8 cellular contexts compared by ENCODE assay signal in genomic region chr20:62624325-62624690, GRCh38. TPM values are rescaled to one million over a fixed set of nuclear protein-coding genes. Genes with fewer than 3 reads are reported as not detected.
DNase-seq lines count a peak whose midpoint lies in the region; ATAC-seq and TF ChIP-seq lines count a peak whose summit lies in the region.

No MANE protein-coding gene starts in this region.

- no peaks in the 10 kb centered on the region for H3K27me3 Mint-ChIP-seq in natural killer cell treated with Interleukin-12 subunit alpha and Interleukin-12 subunit beta and Interleukin-15 and Interleukin-18, amount 100 ng/mL, for 72 hours

- peaks cover 17 to 24% of the 10 kb centered on the region in 2 donors for H3K4me1 Mint-ChIP-seq in natural killer cell treated with Interleukin-12 subunit alpha and Interleukin-12 subunit beta and Interleukin-15 and Interleukin-18, amount 100 ng/mL, for 72 hours (ENCODE audit: low read depth in 2 of 2)

- no peaks in the 10 kb centered on the region for H3K9me3 ChIP-seq in breast epithelium

- peak; percentile 25 for DNase-seq in DMS153 (lab: John Stamatoyannopoulos, UW)
- DNase-seq in breast epithelium (ENCODE audit: low spot score in 2 of 2), result no peak
- DNase-seq in natural killer cell treated with Interleukin-12 subunit alpha and Interleukin-12 subunit beta and Interleukin-15 and Interleukin-18, amount 100 ng/mL, for 72 hours (ENCODE audit: low spot score), result no peak
- no peak for DNase-seq in NCI-H146 (lab: John Stamatoyannopoulos, UW)
- DNase-seq in posterior vena cava (ENCODE audit: low spot score), result no peak
- no peak for DNase-seq in NCI-H2029 treated with DMSO at 0.1 percent for 48 hours (lab: John Stamatoyannopoulos, UW)

- intact Hi-C loops in breast epithelium (cut with DNase I; ENCODE audit: low total_unique reads) (no loop called here), posterior vena cava (cut with DNase I) (no loop called here)

- peak overlapping the region in 1 of 3 donors; percentile 52 for H3K4me3 ChIP-seq in breast epithelium

- no peaks in the 10 kb centered on the region for H3K36me3 ChIP-seq in breast epithelium

- peaks cover 0 to 7% of the 10 kb centered on the region in 2 donors for H3K27me3 ChIP-seq in breast epithelium

- peak overlapping the region; percentile 94 to 97 for H3K27ac Mint-ChIP-seq in natural killer cell treated with Interleukin-12 subunit alpha and Interleukin-12 subunit beta and Interleukin-15 and Interleukin-18, amount 100 ng/mL, for 72 hours

- TF ChIP-seq POLR2A in breast epithelium (IDR thresholded peaks at IDR 0.05), result no peak

- peaks cover 12 to 20% of the 10 kb centered on the region in 2 donors for H3K4me1 ChIP-seq in breast epithelium

- ATAC-seq in GM21360 (IDR thresholded peaks at IDR 0.05; ENCODE audit: unreplicated experiment) (peak; percentile 35), HG03521 (IDR thresholded peaks at IDR 0.05; ENCODE audit: unreplicated experiment) (peak; percentile 41)
- ATAC-seq in natural killer cell treated with Interleukin-12 subunit alpha and Interleukin-12 subunit beta and Interleukin-15 and Interleukin-18, amount 100 ng/mL, for 72 hours, result peak; percentile 0 to 1

- H3K4me3 Mint-ChIP-seq in natural killer cell treated with Interleukin-12 subunit alpha and Interleukin-12 subunit beta and Interleukin-15 and Interleukin-18, amount 100 ng/mL, for 72 hours, result peak overlapping the region; percentile 80

- TF ChIP-seq CTCF in breast epithelium (IDR thresholded peaks at IDR 0.05), result no peak

- H3K27ac ChIP-seq in breast epithelium, result peak overlapping the region; percentile 95 to 98

- H3K36me3 Mint-ChIP-seq in natural killer cell treated with Interleukin-12 subunit alpha and Interleukin-12 subunit beta and Interleukin-15 and Interleukin-18, amount 100 ng/mL, for 72 hours, result no peaks in the 10 kb centered on the region

- no peaks in the 10 kb centered on the region for H3K9me3 Mint-ChIP-seq in natural killer cell treated with Interleukin-12 subunit alpha and Interleukin-12 subunit beta and Interleukin-15 and Interleukin-18, amount 100 ng/mL, for 72 hours

RNA-seq across cellular contexts. Expression of gene SLCO4A1, which starts 18.0 kb away (rescaled TPM):
- 10 to 100 TPM in 2 of 3 donors, 1 to 10 TPM in 1; 8.8 to 26.5 (median 15.4) TPM for total RNA-seq in breast epithelium
- 10 to 100 TPM; 42.9 to 88.3 TPM for total RNA-seq in natural killer cell treated with Interleukin-12 subunit alpha and Interleukin-12 subunit beta and Interleukin-15 and Interleukin-18, amount 100 ng/mL, for 72 hours
- 10 to 100 TPM; 14.7 to 15.2 TPM for total RNA-seq in posterior vena cava
